In genomic region chr17:40614431-40615294, GRCh38 we compare ENCODE assay signal across 1 cellular context.
TF ChIP-seq lines count a peak whose summit lies in the region.

No MANE protein-coding gene starts in this region.

TF ChIP-seq in GM12878, 131 proteins besides CTCF, POLR2A, EP300 and RAD21:
- peak; percentile 21 for TF ChIP-seq BACH1 (IDR thresholded peaks at IDR 0.05; ENCODE audit: borderline replicate concordance)
- TF ChIP-seq, protein P1, sequence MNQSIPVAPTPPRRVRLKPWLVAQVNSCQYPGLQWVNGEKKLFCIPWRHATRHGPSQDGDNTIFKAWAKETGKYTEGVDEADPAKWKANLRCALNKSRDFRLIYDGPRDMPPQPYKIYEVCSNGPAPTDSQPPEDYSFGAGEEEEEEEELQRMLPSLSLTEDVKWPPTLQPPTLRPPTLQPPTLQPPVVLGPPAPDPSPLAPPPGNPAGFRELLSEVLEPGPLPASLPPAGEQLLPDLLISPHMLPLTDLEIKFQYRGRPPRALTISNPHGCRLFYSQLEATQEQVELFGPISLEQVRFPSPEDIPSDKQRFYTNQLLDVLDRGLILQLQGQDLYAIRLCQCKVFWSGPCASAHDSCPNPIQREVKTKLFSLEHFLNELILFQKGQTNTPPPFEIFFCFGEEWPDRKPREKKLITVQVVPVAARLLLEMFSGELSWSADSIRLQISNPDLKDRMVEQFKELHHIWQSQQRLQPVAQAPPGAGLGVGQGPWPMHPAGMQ (IDR thresholded peaks at IDR 0.05; ENCODE audit: borderline replicate concordance): peak; percentile 13; the same call in 1 of the 2 replicates
- peak; percentile 30; the same call in 1 of the 2 replicates for TF ChIP-seq ZBTB4 (CRISPR knock-in tag; IDR thresholded peaks at IDR 0.05)
- TF ChIP-seq BHLHE40 (IDR thresholded peaks at IDR 0.05; ENCODE audit: borderline replicate concordance in 1 of 2, low read depth in 2 of 2, low read length in 1 of 2): peak in 1 of 2 experiments; percentile 3; a peak in 1 of 4 replicates
- TF ChIP-seq, protein P2, sequence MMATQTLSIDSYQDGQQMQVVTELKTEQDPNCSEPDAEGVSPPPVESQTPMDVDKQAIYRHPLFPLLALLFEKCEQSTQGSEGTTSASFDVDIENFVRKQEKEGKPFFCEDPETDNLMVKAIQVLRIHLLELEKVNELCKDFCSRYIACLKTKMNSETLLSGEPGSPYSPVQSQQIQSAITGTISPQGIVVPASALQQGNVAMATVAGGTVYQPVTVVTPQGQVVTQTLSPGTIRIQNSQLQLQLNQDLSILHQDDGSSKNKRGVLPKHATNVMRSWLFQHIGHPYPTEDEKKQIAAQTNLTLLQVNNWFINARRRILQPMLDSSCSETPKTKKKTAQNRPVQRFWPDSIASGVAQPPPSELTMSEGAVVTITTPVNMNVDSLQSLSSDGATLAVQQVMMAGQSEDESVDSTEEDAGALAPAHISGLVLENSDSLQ (IDR thresholded peaks at IDR 0.05): peak; percentile 18; the same call in 1 of the 2 replicates
- no peak for TF ChIP-seq ESRRA (IDR thresholded peaks at IDR 0.05; ENCODE audit: low read length)
- TF ChIP-seq, protein P3, sequence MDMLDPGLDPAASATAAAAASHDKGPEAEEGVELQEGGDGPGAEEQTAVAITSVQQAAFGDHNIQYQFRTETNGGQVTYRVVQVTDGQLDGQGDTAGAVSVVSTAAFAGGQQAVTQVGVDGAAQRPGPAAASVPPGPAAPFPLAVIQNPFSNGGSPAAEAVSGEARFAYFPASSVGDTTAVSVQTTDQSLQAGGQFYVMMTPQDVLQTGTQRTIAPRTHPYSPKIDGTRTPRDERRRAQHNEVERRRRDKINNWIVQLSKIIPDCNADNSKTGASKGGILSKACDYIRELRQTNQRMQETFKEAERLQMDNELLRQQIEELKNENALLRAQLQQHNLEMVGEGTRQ (IDR thresholded peaks at IDR 0.05; ENCODE audit: borderline replicate concordance, low read depth, low read length): no peak
- TF ChIP-seq, protein P4, sequence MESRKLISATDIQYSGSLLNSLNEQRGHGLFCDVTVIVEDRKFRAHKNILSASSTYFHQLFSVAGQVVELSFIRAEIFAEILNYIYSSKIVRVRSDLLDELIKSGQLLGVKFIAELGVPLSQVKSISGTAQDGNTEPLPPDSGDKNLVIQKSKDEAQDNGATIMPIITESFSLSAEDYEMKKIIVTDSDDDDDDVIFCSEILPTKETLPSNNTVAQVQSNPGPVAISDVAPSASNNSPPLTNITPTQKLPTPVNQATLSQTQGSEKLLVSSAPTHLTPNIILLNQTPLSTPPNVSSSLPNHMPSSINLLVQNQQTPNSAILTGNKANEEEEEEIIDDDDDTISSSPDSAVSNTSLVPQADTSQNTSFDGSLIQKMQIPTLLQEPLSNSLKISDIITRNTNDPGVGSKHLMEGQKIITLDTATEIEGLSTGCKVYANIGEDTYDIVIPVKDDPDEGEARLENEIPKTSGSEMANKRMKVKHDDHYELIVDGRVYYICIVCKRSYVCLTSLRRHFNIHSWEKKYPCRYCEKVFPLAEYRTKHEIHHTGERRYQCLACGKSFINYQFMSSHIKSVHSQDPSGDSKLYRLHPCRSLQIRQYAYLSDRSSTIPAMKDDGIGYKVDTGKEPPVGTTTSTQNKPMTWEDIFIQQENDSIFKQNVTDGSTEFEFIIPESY (IDR thresholded peaks at IDR 0.05): 0 out of 2 replicates have a peak, but pooled peaks have one; percentile 4
- TF ChIP-seq ZNF217 (IDR thresholded peaks at IDR 0.05): peak; percentile 45
- TF ChIP-seq DPF2 (IDR thresholded peaks at IDR 0.05): peak; percentile 79
- 0 out of 2 replicates have a peak, but pooled peaks have one; percentile 39 for TF ChIP-seq ZNF207 (IDR thresholded peaks at IDR 0.05; ENCODE audit: borderline replicate concordance)
- TF ChIP-seq RB1 (IDR thresholded peaks at IDR 0.05; ENCODE audit: borderline replicate concordance): 0 out of 2 replicates have a peak, but pooled peaks have one; percentile 54
- 0 out of 2 replicates have a peak, but pooled peaks have one; percentile 40 for TF ChIP-seq ZNF24 (IDR thresholded peaks at IDR 0.05)
- no peak for TF ChIP-seq KLF5 (IDR thresholded peaks at IDR 0.05; ENCODE audit: partially characterized antibody)
- TF ChIP-seq NR2C1 (IDR thresholded peaks at IDR 0.05): peak; percentile 17; the same call in 1 of the 2 replicates
- TF ChIP-seq YY1 (IDR thresholded peaks at IDR 0.05; ENCODE audit: low read depth, low read length): 0 out of 2 replicates have a peak, but pooled peaks have one; percentile 11
- 0 out of 2 replicates have a peak, but pooled peaks have one; percentile 13 for TF ChIP-seq SPI1 (IDR thresholded peaks at IDR 0.05; ENCODE audit: borderline replicate concordance, insufficient read depth, low read depth, low read length)
- TF ChIP-seq POLR2AphosphoS5 (IDR thresholded peaks at IDR 0.05; ENCODE audit: low read length): peak; percentile 67
- peak; percentile 42 for TF ChIP-seq GATAD2B (conservative IDR thresholded peaks at IDR 0.05; ENCODE audit: low read depth)
- TF ChIP-seq EGR1 (IDR thresholded peaks at IDR 0.05; ENCODE audit: borderline replicate concordance in 1 of 2, low read depth in 2 of 2, low read length in 2 of 2): no peak
- peak; percentile 46; the same call in 1 of the 2 replicates for TF ChIP-seq SMARCA5 (IDR thresholded peaks at IDR 0.05)
- peak; percentile 23 for TF ChIP-seq SMAD1 (IDR thresholded peaks at IDR 0.05; ENCODE audit: low read depth, partially characterized antibody)
- no peak for TF ChIP-seq IRF4 (IDR thresholded peaks at IDR 0.05; ENCODE audit: low read depth, low read length)
- TF ChIP-seq SKIL (IDR thresholded peaks at IDR 0.05; ENCODE audit: low read depth, poor library complexity, severe bottlenecking): no peak
- TF ChIP-seq IKZF1 (conservative IDR thresholded peaks at IDR 0.05): peak; percentile 71
- 0 out of 2 replicates have a peak, but pooled peaks have one; percentile 32 for TF ChIP-seq NKRF (conservative IDR thresholded peaks at IDR 0.05)
- TF ChIP-seq CHD4 (IDR thresholded peaks at IDR 0.05): no peak
- TF ChIP-seq, protein P5, sequence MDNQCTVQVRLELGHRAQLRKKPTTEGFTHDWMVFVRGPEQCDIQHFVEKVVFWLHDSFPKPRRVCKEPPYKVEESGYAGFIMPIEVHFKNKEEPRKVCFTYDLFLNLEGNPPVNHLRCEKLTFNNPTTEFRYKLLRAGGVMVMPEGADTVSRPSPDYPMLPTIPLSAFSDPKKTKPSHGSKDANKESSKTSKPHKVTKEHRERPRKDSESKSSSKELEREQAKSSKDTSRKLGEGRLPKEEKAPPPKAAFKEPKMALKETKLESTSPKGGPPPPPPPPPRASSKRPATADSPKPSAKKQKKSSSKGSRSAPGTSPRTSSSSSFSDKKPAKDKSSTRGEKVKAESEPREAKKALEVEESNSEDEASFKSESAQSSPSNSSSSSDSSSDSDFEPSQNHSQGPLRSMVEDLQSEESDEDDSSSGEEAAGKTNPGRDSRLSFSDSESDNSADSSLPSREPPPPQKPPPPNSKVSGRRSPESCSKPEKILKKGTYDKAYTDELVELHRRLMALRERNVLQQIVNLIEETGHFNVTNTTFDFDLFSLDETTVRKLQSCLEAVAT (IDR thresholded peaks at IDR 0.05): peak; percentile 81
- peak; percentile 91 for TF ChIP-seq ZNF687 (IDR thresholded peaks at IDR 0.05)
- TF ChIP-seq LARP7 (IDR thresholded peaks at IDR 0.05): peak; percentile 34; the same call in 1 of the 2 replicates
- TF ChIP-seq MXI1 (IDR thresholded peaks at IDR 0.05; ENCODE audit: low read depth, low read length): no peak
- peak; percentile 93 for TF ChIP-seq MEF2B (IDR thresholded peaks at IDR 0.05; ENCODE audit: partially characterized antibody, poor library complexity, severe bottlenecking)
